ENCODE assay signal across 33 cellular contexts in the genomic region with DNA sequence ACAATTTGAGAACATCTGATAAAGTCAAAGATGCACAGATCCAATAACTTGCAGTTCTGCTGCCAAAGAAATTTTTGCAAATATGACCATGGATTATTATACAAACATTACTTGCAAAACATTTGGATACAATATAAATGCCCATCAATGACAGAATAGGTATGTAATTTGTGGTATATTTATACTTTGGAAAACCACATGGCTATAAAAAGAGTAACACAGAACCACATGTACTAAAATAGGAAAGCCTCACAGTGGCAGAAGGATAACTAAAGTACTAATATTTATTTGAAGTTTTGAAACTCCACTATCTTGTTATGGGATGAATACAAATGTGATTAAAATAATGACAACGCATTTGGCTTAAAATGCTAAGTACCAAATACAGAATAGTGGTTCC.
"Had no signal": no experiment of that assay in that cellular context is flagged by ENCODE, and none has a peak within 500 bp of the region (broad histone marks: within the 10 kb centered on the region; RNA-seq: fewer than 3 reads in every experiment).

No MANE protein-coding gene starts in this region.

- H3K9me3 ChIP-seq: adrenal gland, ascending aorta had no signal

- FAIRE-seq: bronchial epithelial cell, TTC549 had no signal

- H3K27ac ChIP-seq: adrenal gland, ascending aorta, cardiac muscle cell, VCaP had no signal

- H3K4me1 ChIP-seq: adrenal gland, ascending aorta had no signal

- H3K27me3 ChIP-seq: adrenal gland, ascending aorta, cardiac muscle cell had no signal

- DNase-seq: activated B cell treated with CpG ODN at 0.5 μM for 24 hours; activated CD4-positive, alpha-beta memory T cell treated with anti-CD3 and anti-CD28 coated beads for 36 hours; activated CD4-positive, alpha-beta T cell treated with anti-CD3 and anti-CD28 coated beads for 4 hours; activated CD4-positive, alpha-beta T cell treated with anti-CD3 and anti-CD28 coated beads, Interleukin-2, amount 10 ng/mL, durations not matched to agents 24 days and 14 days; activated CD4-positive, alpha-beta T cell treated with anti-CD3 and anti-CD28 coated beads, Interleukin-2, amount 50 U/mL, for 1 hour; activated CD4-positive, alpha-beta T cell treated with anti-CD3 and anti-CD28 coated beads, Interleukin-2, amount 50 U/mL, for 4 hours; activated CD4-positive, CD25-positive, alpha-beta regulatory T cell treated with anti-CD3 and anti-CD28 coated beads, Interleukin-2, amount 50 U/mL, for 72 hours; activated CD8-positive, alpha-beta memory T cell treated with anti-CD3 and anti-CD28 coated beads, Interleukin-2, amount 50 U/mL, for 4 hours; activated CD8-positive, alpha-beta T cell treated with anti-CD3 and anti-CD28 coated beads for 36 hours; activated effector memory CD4-positive, alpha-beta T cell treated with anti-CD3 and anti-CD28 coated beads, Interleukin-2, amount 50 U/mL, for 16 hours; activated gamma-delta T cell treated with Interleukin-2 at 50 U/mL for 16 hours; activated naive CD4-positive, alpha-beta T cell; activated naive CD4-positive, alpha-beta T cell treated with anti-CD3 and anti-CD28 coated beads for 36 hours; activated naive CD4-positive, alpha-beta T cell treated with anti-CD3 and anti-CD28 coated beads, Interleukin-2, amount 50 U/mL, for 16 hours; activated naive CD8-positive, alpha-beta T cell treated with anti-CD3 and anti-CD28 coated beads for 36 hours; activated T-cell treated with anti-CD3 and anti-CD28 coated beads for 4 hours; activated T-cell treated with anti-CD3 and anti-CD28 coated beads, Interleukin-2, amount 50 U/mL, for 1 hour; activated T-cell treated with anti-CD3 and anti-CD28 coated beads, Interleukin-2, amount 50 U/mL, for 4 hours; activated T-cell treated with anti-CD3 and anti-CD28 coated beads, Interleukin-2, amount 50 U/mL, for 72 hours; adrenal gland; amniotic stem cell; caudate nucleus; cerebellar nuclear complex; T-helper 1 cell; T-helper 2 cell; T-helper 9 cell had no signal

- H3K36me3 ChIP-seq: adrenal gland, ascending aorta, cardiac muscle cell had no signal

- ATAC-seq: activated CD8-positive, alpha-beta T cell treated with anti-CD3 and anti-CD28 coated beads for 36 hours; activated naive CD4-positive, alpha-beta T cell treated with anti-CD3 and anti-CD28 coated beads, Interleukin-2, amount 50 U/mL, for 72 hours; activated T-cell treated with anti-CD3 and anti-CD28 coated beads, Interleukin-2, amount 50 U/mL, for 4 hours; activated T-cell treated with anti-CD3 and anti-CD28 coated beads, Interleukin-2, amount 50 U/mL, for 72 hours; activated T-helper 17 cell treated with anti-CD3 and anti-CD28 coated beads, Interleukin-2, amount 50 U/mL, for 72 hours had no signal

- H3K4me3 ChIP-seq: adrenal gland, ascending aorta, cardiac muscle cell had no signal
